In genomic region chr5:150289551-150290390, GRCh38 we compare ENCODE assay signal across 15 cellular contexts. TPM values are rescaled to one million over a fixed set of nuclear protein-coding genes. Genes with fewer than 3 reads are reported as not detected.
DNase-seq lines count a peak whose midpoint lies in the region; ATAC-seq and TF ChIP-seq lines count a peak whose summit lies in the region.
"Had no signal": no experiment of that assay in that cellular context is flagged by ENCODE, and none has a peak within 500 bp of the region (broad histone marks: within the 10 kb centered on the region; RNA-seq: fewer than 3 reads in every experiment).

Gene CAMK2A (minus strand): TSS chr5:150289773. CDS start chr5:150289625, 148 bp downstream.

- H3K27ac Mint-ChIP-seq in activated naive CD4-positive, alpha-beta T cell treated with anti-CD3 and anti-CD28 coated beads, Interleukin-2, amount 10 ng/mL, durations not matched to agents 7 days and 5 days, result peak within 1 kb of the TSS; percentile 43
- H3K27ac Mint-ChIP-seq in activated naive CD4-positive, alpha-beta T cell treated with anti-CD3 and anti-CD28 coated beads, Interleukin-2, amount 50 U/mL, for 72 hours, result no peak within 1 kb of the TSS

- no peak within 1 kb of the TSS for H3K4me3 Mint-ChIP-seq in activated naive CD4-positive, alpha-beta T cell treated with anti-CD3 and anti-CD28 coated beads, Interleukin-2, amount 10 ng/mL, durations not matched to agents 7 days and 5 days
- H3K4me3 Mint-ChIP-seq: activated T-cell treated with anti-CD3 and anti-CD28 coated beads, Interleukin-2, amount 50 U/mL, for 4 hours had no signal

- CTCF ChIA-PET in activated naive CD4-positive, alpha-beta T cell treated with anti-CD3 and anti-CD28 coated beads, Interleukin-2, amount 10 ng/mL, durations not matched to agents 7 days and 5 days (lab: Charles Lee), result no interaction called here

- H3K27me3 Mint-ChIP-seq in activated naive CD4-positive, alpha-beta T cell treated with anti-CD3 and anti-CD28 coated beads, Interleukin-2, amount 10 ng/mL, durations not matched to agents 7 days and 5 days, result peaks cover 28% of the 10 kb centered on the region

- H3K36me3 Mint-ChIP-seq in activated naive CD4-positive, alpha-beta T cell treated with anti-CD3 and anti-CD28 coated beads, Interleukin-2, amount 10 ng/mL, durations not matched to agents 7 days and 5 days, result no peaks in the 10 kb centered on the region
- H3K36me3 Mint-ChIP-seq in activated naive CD4-positive, alpha-beta T cell treated with anti-CD3 and anti-CD28 coated beads, Interleukin-2, amount 50 U/mL, for 72 hours, result no peaks in the 10 kb centered on the region

- TF ChIP-seq CTCF in foreskin fibroblast (IDR thresholded peaks at IDR 0.05; ENCODE audit: low read depth, low read length), result no peak

- no peak for DNase-seq in activated naive CD4-positive, alpha-beta T cell treated with anti-CD3 and anti-CD28 coated beads, Interleukin-2, amount 10 ng/mL, durations not matched to agents 7 days and 5 days
- DNase-seq in activated naive CD4-positive, alpha-beta T cell treated with anti-CD3 and anti-CD28 coated beads, Interleukin-2, amount 50 U/mL, for 72 hours (ENCODE audit: low spot score in 2 of 2), result no peak
- DNase-seq in hypothalamus (lab: John Stamatoyannopoulos, UW), result peak in 32 of 51 donors; percentile 12 to 92 (median 58)
- DNase-seq in NCI-H1092 treated with DMSO at 0.1 percent for 48 hours (lab: John Stamatoyannopoulos, UW), result no peak
- no peak for DNase-seq in foreskin fibroblast
- DNase-seq in cerebellar nuclear complex (lab: John Stamatoyannopoulos, UW), result no peak
- DNase-seq: activated T-cell treated with anti-CD3 and anti-CD28 coated beads, Interleukin-2, amount 50 U/mL, for 4 hours; body of pancreas; NCI-H1048; stimulated activated CD4-positive, alpha-beta T cell treated with anti-CD3 and anti-CD28 coated beads, Interleukin-15, amount 100 ng/mL, for 24 hours had no signal

- no peak for ATAC-seq in activated naive CD4-positive, alpha-beta T cell treated with anti-CD3 and anti-CD28 coated beads, Interleukin-2, amount 50 U/mL, for 72 hours
- ATAC-seq: activated T-cell treated with anti-CD3 and anti-CD28 coated beads, Interleukin-2, amount 50 U/mL, for 4 hours; body of pancreas had no signal

- no peak within 1 kb of the TSS for H3K4me3 ChIP-seq in foreskin fibroblast (ENCODE audit: low read depth in 1 of 2, low read length in 2 of 2)
- H3K4me3 ChIP-seq: BLaER1, body of pancreas had no signal

- no peaks in the 10 kb centered on the region for H3K9me3 Mint-ChIP-seq in activated naive CD4-positive, alpha-beta T cell treated with anti-CD3 and anti-CD28 coated beads, Interleukin-2, amount 10 ng/mL, durations not matched to agents 7 days and 5 days
- no peaks in the 10 kb centered on the region for H3K9me3 Mint-ChIP-seq in activated naive CD4-positive, alpha-beta T cell treated with anti-CD3 and anti-CD28 coated beads, Interleukin-2, amount 50 U/mL, for 72 hours
- H3K9me3 Mint-ChIP-seq: activated T-cell treated with anti-CD3 and anti-CD28 coated beads, Interleukin-2, amount 50 U/mL, for 4 hours had no signal

- H3K27ac ChIP-seq in angular gyrus (ENCODE audit: low read depth, low read length) (peak within 1 kb of the TSS; percentile 83), temporal lobe (ENCODE audit: low read depth, low read length) (peak within 1 kb of the TSS; percentile 44)
- H3K27ac ChIP-seq: BLaER1, body of pancreas, neutrophil, RWPE1 had no signal

- H3K4me1 Mint-ChIP-seq in activated naive CD4-positive, alpha-beta T cell treated with anti-CD3 and anti-CD28 coated beads, Interleukin-2, amount 10 ng/mL, durations not matched to agents 7 days and 5 days, result no peaks in the 10 kb centered on the region

RNA-seq across cellular contexts. Expression of gene CAMK2A, which starts in this region (rescaled TPM):
- not detected for total RNA-seq in activated naive CD4-positive, alpha-beta T cell treated with anti-CD3 and anti-CD28 coated beads, Interleukin-2, amount 50 U/mL, for 72 hours
- total RNA-seq in temporal lobe, result 6.6 TPM
- total RNA-seq: activated T-cell treated with anti-CD3 and anti-CD28 coated beads, Interleukin-2, amount 50 U/mL, for 4 hours had no signal

Comparison
In these comparisons a context has a peak if more than half of its experiments do, and no peak if none do; other contexts are left out.
1. DNase-seq: peak in hypothalamus (32 of 51); none in activated naive CD4-positive, alpha-beta T cell treated with anti-CD3 and anti-CD28 coated beads, Interleukin-2, amount 10 ng/mL, durations not matched to agents 7 days and 5 days (single experiment), activated naive CD4-positive, alpha-beta T cell treated with anti-CD3 and anti-CD28 coated beads, Interleukin-2, amount 50 U/mL, for 72 hours (0 of 2), NCI-H1092 treated with DMSO at 0.1 percent for 48 hours (single experiment), foreskin fibroblast (0 of 2) and cerebellar nuclear complex (0 of 2).